Comparison of ENCODE assay signal across 1 cellular context in the genomic region with DNA sequence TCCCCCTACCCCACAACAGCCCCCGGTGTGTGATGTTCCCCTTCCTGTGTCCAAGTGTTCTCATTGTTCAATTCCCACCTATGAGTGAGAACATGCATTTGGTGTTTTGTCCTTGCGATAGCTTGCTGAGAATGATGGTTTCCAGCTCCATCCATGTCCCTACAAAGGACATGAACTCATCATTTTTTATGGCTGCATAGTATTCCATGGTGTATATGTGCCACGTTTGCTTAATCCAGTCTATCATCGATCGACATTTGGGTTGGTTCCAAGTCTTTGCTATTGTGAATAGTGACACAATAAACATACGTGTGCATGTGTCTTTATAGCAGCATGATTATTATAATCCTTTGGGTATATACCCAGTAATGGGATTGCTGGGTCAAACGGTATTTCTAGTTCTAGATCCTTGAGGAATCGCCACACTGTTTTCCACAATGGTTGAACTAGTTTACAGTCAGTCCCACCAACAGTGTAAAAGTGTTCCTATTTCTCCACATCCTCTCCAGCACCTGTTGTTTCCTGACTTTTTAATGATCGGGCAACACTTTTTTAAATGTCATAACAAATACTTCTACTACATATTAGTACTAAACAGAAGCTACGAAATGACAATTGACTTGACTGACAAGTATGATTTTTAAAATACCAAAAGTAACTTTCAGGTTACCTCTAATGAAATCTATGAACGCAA.
A peak's percentile ranks its signal among the peaks of the same experiment; 100 is the strongest.
TF ChIP-seq lines count a peak whose summit lies in the region.

No MANE protein-coding gene starts in this region.

TF ChIP-seq in HEK293, 187 proteins besides CTCF, POLR2A, EP300 and RAD21:
- TF ChIP-seq ZNF146 (tag by site-specific recombination; IDR thresholded peaks at IDR 0.05) (peak; percentile 99), SCRT2 (tag by site-specific recombination; IDR thresholded peaks at IDR 0.05) (peak; percentile 14; the same call in 1 of the 2 replicates), ZNF202 (tag by site-specific recombination; IDR thresholded peaks at IDR 0.05; ENCODE audit: borderline replicate concordance) (0 out of 2 replicates have a peak, but pooled peaks have one; percentile 45), ZNF184 (tag by site-specific recombination; IDR thresholded peaks at IDR 0.05) (peak; percentile 92)
- TF ChIP-seq, protein P1, sequence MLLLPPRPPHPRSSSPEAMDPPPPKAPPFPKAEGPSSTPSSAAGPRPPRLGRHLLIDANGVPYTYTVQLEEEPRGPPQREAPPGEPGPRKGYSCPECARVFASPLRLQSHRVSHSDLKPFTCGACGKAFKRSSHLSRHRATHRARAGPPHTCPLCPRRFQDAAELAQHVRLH (tag by site-specific recombination; IDR thresholded peaks at IDR 0.05): 0 out of 2 replicates have a peak, but pooled peaks have one; percentile 26
